8 cellular contexts compared by ENCODE assay signal in the genomic region with DNA sequence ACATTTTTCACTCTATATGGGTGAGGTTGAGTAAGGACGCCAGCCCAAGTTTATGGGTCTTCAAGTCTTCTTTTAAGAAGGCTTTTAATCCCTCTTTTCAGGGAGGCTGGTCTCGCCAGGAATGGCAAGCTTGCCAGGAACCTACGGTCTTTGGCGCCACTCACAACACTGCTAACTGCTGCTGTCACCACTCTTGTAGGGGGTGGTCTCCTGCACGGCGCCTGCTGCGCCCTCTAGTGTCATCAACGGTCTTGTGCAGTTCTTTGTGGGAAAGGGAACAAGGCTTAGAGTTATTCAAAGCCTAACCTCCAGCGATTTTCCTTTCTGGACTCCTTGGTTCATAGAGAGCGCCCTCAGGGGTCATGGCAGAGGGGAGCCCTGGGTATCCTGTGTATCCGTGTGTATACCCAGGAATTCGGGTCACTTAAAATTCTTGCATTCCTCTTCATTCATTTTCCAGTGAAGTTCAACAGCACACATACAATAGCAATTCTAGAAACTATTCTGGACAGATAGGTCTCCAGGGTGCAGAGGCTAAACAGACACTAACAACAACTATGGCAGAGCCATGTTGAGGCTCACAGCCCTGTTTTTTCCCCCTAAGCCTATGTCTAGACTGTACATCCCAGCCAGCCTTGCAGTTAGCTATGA.
DNase-seq lines count a peak whose midpoint lies in the region; ATAC-seq and TF ChIP-seq lines count a peak whose summit lies in the region.

No MANE protein-coding gene starts in this region.

- no peaks in the 10 kb centered on the region for H3K36me3 ChIP-seq in tibial artery

- no peak overlapping the region for H3K27ac ChIP-seq in tibial artery

- TF ChIP-seq CTCF in tibial artery (IDR thresholded peaks at IDR 0.05), result peak; percentile 49 to 58

- ATAC-seq in GM18511 (IDR thresholded peaks at IDR 0.05; ENCODE audit: unreplicated experiment), result peak; percentile 93
- peak; percentile 90 for ATAC-seq in HG02884 (IDR thresholded peaks at IDR 0.05; ENCODE audit: unreplicated experiment)

- intact Hi-C loops in tibial artery (cut with DNase I; ENCODE audit: low total_unique reads), result no loop called here

- peak; percentile 5 for DNase-seq in CD1c-positive myeloid dendritic cell (ENCODE audit: extremely low spot score)
- peak; percentile 18 for DNase-seq in NCI-H2029 treated with DMSO at 0.1 percent for 48 hours (lab: John Stamatoyannopoulos, UW)
- DNase-seq in activated naive CD8-positive, alpha-beta T cell treated with anti-CD3 and anti-CD28 coated beads for 36 hours, result peak; percentile 22
- DNase-seq in iPS-NIHi11 (ENCODE audit: low spot score), result peak; percentile 71
- DNase-seq in tibial artery, result peak in 1 of 2 donors; percentile 28
- DNase-seq in mucosa of gallbladder (ENCODE audit: low spot score), result no peak

- H3K27ac Mint-ChIP-seq in activated naive CD8-positive, alpha-beta T cell treated with anti-CD3 and anti-CD28 coated beads for 36 hours, result no peak overlapping the region

- H3K4me1 ChIP-seq in tibial artery, result peaks cover 0 to 7% (median 0%) of the 10 kb centered on the region in 4 donors

- no peaks in the 10 kb centered on the region for H3K36me3 Mint-ChIP-seq in activated naive CD8-positive, alpha-beta T cell treated with anti-CD3 and anti-CD28 coated beads for 36 hours

- no peak overlapping the region for H3K4me3 ChIP-seq in tibial artery

- peaks cover 11% of the 10 kb centered on the region for H3K27me3 Mint-ChIP-seq in activated naive CD8-positive, alpha-beta T cell treated with anti-CD3 and anti-CD28 coated beads for 36 hours

- H3K27me3 ChIP-seq in tibial artery, result no peaks in the 10 kb centered on the region

- H3K9me3 Mint-ChIP-seq in activated naive CD8-positive, alpha-beta T cell treated with anti-CD3 and anti-CD28 coated beads for 36 hours, result peaks cover 8% of the 10 kb centered on the region

- peaks cover 0 to 13% (median 9%) of the 10 kb centered on the region in 3 donors for H3K9me3 ChIP-seq in tibial artery

- no peak overlapping the region for H3K4me3 Mint-ChIP-seq in activated naive CD8-positive, alpha-beta T cell treated with anti-CD3 and anti-CD28 coated beads for 36 hours

- no peaks in the 10 kb centered on the region for H3K4me1 Mint-ChIP-seq in activated naive CD8-positive, alpha-beta T cell treated with anti-CD3 and anti-CD28 coated beads for 36 hours
